21 cellular contexts compared by ENCODE assay signal in the genomic region with DNA sequence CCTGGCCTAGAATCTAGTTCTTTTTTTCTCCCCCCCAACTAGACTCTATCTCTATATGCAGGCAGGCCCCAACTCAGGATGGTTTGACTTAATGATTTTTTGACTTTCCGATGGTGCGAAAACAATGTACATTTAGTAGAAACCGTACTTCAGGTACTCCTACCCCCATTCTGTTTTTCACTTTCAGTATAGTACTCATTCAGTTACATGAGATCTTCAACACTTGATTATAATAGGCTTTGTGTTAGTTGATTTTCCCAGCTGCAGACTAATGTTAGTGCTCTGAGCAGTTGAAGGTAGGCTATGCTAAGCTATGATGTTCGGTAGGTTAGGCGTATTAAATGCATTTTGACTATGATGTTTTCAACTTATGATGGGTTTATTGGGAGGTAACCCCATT. TPM values are rescaled to one million over a fixed set of nuclear protein-coding genes. Genes with fewer than 3 reads are reported as not detected.
DNase-seq lines count a peak whose midpoint lies in the region; ATAC-seq and TF ChIP-seq lines count a peak whose summit lies in the region.
"Had no signal": no experiment of that assay in that cellular context is flagged by ENCODE, and none has a peak within 500 bp of the region (broad histone marks: within the 10 kb centered on the region; RNA-seq: fewer than 3 reads in every experiment).

No MANE protein-coding gene starts in this region.

- H3K27ac Mint-ChIP-seq in activated CD4-positive, alpha-beta T cell treated with anti-CD3 and anti-CD28 coated beads for 36 hours = no peak overlapping the region
- H3K27ac Mint-ChIP-seq in activated T-cell treated with anti-CD3 and anti-CD28 coated beads, Interleukin-2, amount 50 U/mL, for 24 hours = peak overlapping the region; percentile 75
- H3K27ac Mint-ChIP-seq in T-helper 2 cell treated with Interferon-gamma antibody and Interleukin-4, amounts not matched to agents 5 μg/mL and 100 μg/mL, for 36 hours = peak overlapping the region; percentile 8
- H3K27ac Mint-ChIP-seq in stimulated activated effector memory CD8-positive, alpha-beta T cell treated with anti-CD3 and anti-CD28 coated beads, Interleukin-12 subunit alpha, Interleukin-12 subunit beta, amount 100 ng/mL, for 72 hours = peak overlapping the region; percentile 61
- no peak overlapping the region for H3K27ac Mint-ChIP-seq in Calu3 (ENCODE audit: unreplicated experiment)
- H3K27ac Mint-ChIP-seq: B cell; CD8-positive, alpha-beta T cell; HFFc6 had no signal

- in situ Hi-C loops in transverse colon (cut with MboI; ENCODE audit: low pct_ligation_motif_present in 1 of 4, low pct_unique_long_range_greater_than_20kb in 1 of 4, low sequenced_read_pairs in 3 of 4) = no loop called here

- no peaks in the 10 kb centered on the region for H3K9me3 Mint-ChIP-seq in activated CD4-positive, alpha-beta T cell treated with anti-CD3 and anti-CD28 coated beads for 36 hours (ENCODE audit: low read depth)
- H3K9me3 Mint-ChIP-seq in activated T-cell treated with anti-CD3 and anti-CD28 coated beads, Interleukin-2, amount 50 U/mL, for 24 hours = no peaks in the 10 kb centered on the region
- H3K9me3 Mint-ChIP-seq in T-helper 2 cell treated with Interferon-gamma antibody and Interleukin-4, amounts not matched to agents 5 μg/mL and 100 μg/mL, for 36 hours = no peaks in the 10 kb centered on the region
- no peaks in the 10 kb centered on the region for H3K9me3 Mint-ChIP-seq in stimulated activated effector memory CD8-positive, alpha-beta T cell treated with anti-CD3 and anti-CD28 coated beads, Interleukin-12 subunit alpha, Interleukin-12 subunit beta, amount 100 ng/mL, for 72 hours
- H3K9me3 Mint-ChIP-seq in Calu3 (ENCODE audit: low read depth, unreplicated experiment) = no peaks in the 10 kb centered on the region
- H3K9me3 Mint-ChIP-seq: CD8-positive, alpha-beta T cell; HFFc6 had no signal

- H3K4me1 ChIP-seq in transverse colon = no peaks in the 10 kb centered on the region
- H3K4me1 ChIP-seq: Caco-2, HAP-1 had no signal

- no peak for TF ChIP-seq POLR2A in transverse colon (IDR thresholded peaks at IDR 0.05)

- H3K4me3 Mint-ChIP-seq in activated CD4-positive, alpha-beta T cell treated with anti-CD3 and anti-CD28 coated beads for 36 hours = no peak overlapping the region
- no peak overlapping the region for H3K4me3 Mint-ChIP-seq in activated T-cell treated with anti-CD3 and anti-CD28 coated beads, Interleukin-2, amount 50 U/mL, for 24 hours
- no peak overlapping the region for H3K4me3 Mint-ChIP-seq in T-helper 2 cell treated with Interferon-gamma antibody and Interleukin-4, amounts not matched to agents 5 μg/mL and 100 μg/mL, for 36 hours
- no peak overlapping the region for H3K4me3 Mint-ChIP-seq in stimulated activated effector memory CD8-positive, alpha-beta T cell treated with anti-CD3 and anti-CD28 coated beads, Interleukin-12 subunit alpha, Interleukin-12 subunit beta, amount 100 ng/mL, for 72 hours
- no peak overlapping the region for H3K4me3 Mint-ChIP-seq in Calu3 (ENCODE audit: low read depth, unreplicated experiment)
- H3K4me3 Mint-ChIP-seq: B cell; CD4-positive, CD25-positive, alpha-beta regulatory T cell; CD8-positive, alpha-beta T cell; HFFc6 had no signal

- peak; percentile 53 for ATAC-seq in activated CD4-positive, alpha-beta T cell treated with anti-CD3 and anti-CD28 coated beads for 36 hours
- ATAC-seq in stimulated activated effector memory CD8-positive, alpha-beta T cell treated with anti-CD3 and anti-CD28 coated beads, Interleukin-12 subunit alpha, Interleukin-12 subunit beta, amount 100 ng/mL, for 72 hours = no peak
- ATAC-seq: CD8-positive, alpha-beta T cell had no signal

- no peak for DNase-seq in activated CD4-positive, alpha-beta T cell treated with anti-CD3 and anti-CD28 coated beads for 36 hours
- DNase-seq in activated CD4-positive, alpha-beta T cell treated with anti-CD3 and anti-CD28 coated beads for 1 hour = no peak
- DNase-seq in activated T-cell treated with anti-CD3 and anti-CD28 coated beads, Interleukin-2, amount 50 U/mL, for 24 hours = no peak
- DNase-seq in activated T-cell treated with anti-CD3 and anti-CD28 coated beads for 4 hours (no peak), Calu3 (no peak), transverse colon (no peak)
- DNase-seq in T-helper 2 cell treated with Interferon-gamma antibody and Interleukin-4, amounts not matched to agents 5 μg/mL and 100 μg/mL, for 36 hours (ENCODE audit: low spot score) = no peak
- no peak for DNase-seq in stimulated activated effector memory CD8-positive, alpha-beta T cell treated with anti-CD3 and anti-CD28 coated beads, Interleukin-12 subunit alpha, Interleukin-12 subunit beta, amount 100 ng/mL, for 72 hours (ENCODE audit: low spot score in 2 of 2)
- DNase-seq: Caco-2; CD4-positive, CD25-positive, alpha-beta regulatory T cell; CD8-positive, alpha-beta T cell; DMS53; DMS79 treated with DMSO at 0.1 percent for 48 hours; GF-D8; GOT3; HFFc6 had no signal

- peaks cover 39% of the 10 kb centered on the region for H3K36me3 Mint-ChIP-seq in activated CD4-positive, alpha-beta T cell treated with anti-CD3 and anti-CD28 coated beads for 36 hours (ENCODE audit: low read depth)
- H3K36me3 Mint-ChIP-seq in activated T-cell treated with anti-CD3 and anti-CD28 coated beads, Interleukin-2, amount 50 U/mL, for 24 hours (ENCODE audit: low read depth) = peaks cover 95% of the 10 kb centered on the region
- peaks cover 43% of the 10 kb centered on the region for H3K36me3 Mint-ChIP-seq in T-helper 2 cell treated with Interferon-gamma antibody and Interleukin-4, amounts not matched to agents 5 μg/mL and 100 μg/mL, for 36 hours (ENCODE audit: low read depth)
- peaks cover 98% of the 10 kb centered on the region for H3K36me3 Mint-ChIP-seq in stimulated activated effector memory CD8-positive, alpha-beta T cell treated with anti-CD3 and anti-CD28 coated beads, Interleukin-12 subunit alpha, Interleukin-12 subunit beta, amount 100 ng/mL, for 72 hours
- H3K36me3 Mint-ChIP-seq in Calu3 (ENCODE audit: insufficient read depth, unreplicated experiment) = peaks cover 27% of the 10 kb centered on the region

- no peak overlapping the region for H3K4me3 ChIP-seq in transverse colon
- H3K4me3 ChIP-seq: BLaER1, HAP-1 had no signal

- no peaks in the 10 kb centered on the region for H3K27me3 ChIP-seq in transverse colon
- H3K27me3 ChIP-seq: BLaER1 had no signal

- 93 to 96% methylated on average over 5 of the region's 5 CpGs for WGBS in transverse colon (ENCODE audit: low coverage in 1 of 2), 2 donors

- no peak for TF ChIP-seq EP300 in transverse colon (IDR thresholded peaks at IDR 0.05; ENCODE audit: low read depth)

- CTCF ChIA-PET in activated CD4-positive, alpha-beta T cell treated with anti-CD3 and anti-CD28 coated beads for 36 hours (lab: Charles Lee) = no interaction called here
- CTCF ChIA-PET in Calu3 (lab: Charles Lee) = no interaction called here

- intact Hi-C loops in activated CD4-positive, alpha-beta T cell treated with anti-CD3 and anti-CD28 coated beads for 36 hours (cut with DNase I, micrococcal nuclease) = no loop called here
- intact Hi-C loops in Calu3 (cut with micrococcal nuclease; ENCODE audit: unreplicated experiment) (no loop called here), transverse colon (cut with DNase I; ENCODE audit: low total_unique reads) (no loop called here)

- TF ChIP-seq CTCF in Calu3 (IDR thresholded peaks at IDR 0.05; ENCODE audit: unreplicated experiment) (no peak), transverse colon (IDR thresholded peaks at IDR 0.05) (no peak)

- BruUV-seq in Calu3 (replicated peaks; lab: Mats Ljungman, UMichigan) = no TSS peak

- H3K36me3 ChIP-seq in transverse colon = peaks cover 0 to 28% (median 12%) of the 10 kb centered on the region in 4 donors

- peaks cover 5% of the 10 kb centered on the region for H3K4me1 Mint-ChIP-seq in activated CD4-positive, alpha-beta T cell treated with anti-CD3 and anti-CD28 coated beads for 36 hours
- H3K4me1 Mint-ChIP-seq in activated T-cell treated with anti-CD3 and anti-CD28 coated beads, Interleukin-2, amount 50 U/mL, for 24 hours (ENCODE audit: low read depth) = peaks cover 15% of the 10 kb centered on the region
- peaks cover 5% of the 10 kb centered on the region for H3K4me1 Mint-ChIP-seq in T-helper 2 cell treated with Interferon-gamma antibody and Interleukin-4, amounts not matched to agents 5 μg/mL and 100 μg/mL, for 36 hours (ENCODE audit: low read depth)
- H3K4me1 Mint-ChIP-seq in stimulated activated effector memory CD8-positive, alpha-beta T cell treated with anti-CD3 and anti-CD28 coated beads, Interleukin-12 subunit alpha, Interleukin-12 subunit beta, amount 100 ng/mL, for 72 hours = peaks cover 16% of the 10 kb centered on the region
- no peaks in the 10 kb centered on the region for H3K4me1 Mint-ChIP-seq in Calu3 (ENCODE audit: low read depth, unreplicated experiment)

- no peak overlapping the region for H3K27ac ChIP-seq in transverse colon
- H3K27ac ChIP-seq: 22Rv1, BLaER1, C4-2B had no signal

- H3K9me3 ChIP-seq in transverse colon = no peaks in the 10 kb centered on the region
- H3K9me3 ChIP-seq: BLaER1, Caco-2, HAP-1 had no signal

- H3K27me3 Mint-ChIP-seq in activated CD4-positive, alpha-beta T cell treated with anti-CD3 and anti-CD28 coated beads for 36 hours = no peaks in the 10 kb centered on the region
- no peaks in the 10 kb centered on the region for H3K27me3 Mint-ChIP-seq in activated T-cell treated with anti-CD3 and anti-CD28 coated beads, Interleukin-2, amount 50 U/mL, for 24 hours
- no peaks in the 10 kb centered on the region for H3K27me3 Mint-ChIP-seq in T-helper 2 cell treated with Interferon-gamma antibody and Interleukin-4, amounts not matched to agents 5 μg/mL and 100 μg/mL, for 36 hours (ENCODE audit: low read depth)
- no peaks in the 10 kb centered on the region for H3K27me3 Mint-ChIP-seq in Calu3 (ENCODE audit: unreplicated experiment)
- H3K27me3 Mint-ChIP-seq: B cell; CD4-positive, CD25-positive, alpha-beta regulatory T cell had no signal

- POLR2A ChIA-PET in activated CD4-positive, alpha-beta T cell treated with anti-CD3 and anti-CD28 coated beads for 36 hours (lab: Charles Lee) = no interaction called here

RNA-seq across cellular contexts. Expression of a gene that starts 37.7 kb away (rescaled TPM):
- total RNA-seq in activated CD4-positive, alpha-beta T cell treated with anti-CD3 and anti-CD28 coated beads for 36 hours = 10 to 100 TPM; 39.9 to 42.4 TPM
- total RNA-seq in Calu3 (2022) (112 and 113 TPM in 2 replicates), transverse colon (100 to 1,000 TPM in 3 of 4 donors, 10 to 100 TPM in 1; 35.4 to 222 (median 131) TPM)

RNA-seq across cellular contexts. Expression of a gene that starts 49.6 kb away (rescaled TPM):
- total RNA-seq in activated CD4-positive, alpha-beta T cell treated with anti-CD3 and anti-CD28 coated beads for 36 hours = 10 to 100 TPM; 59.8 to 74.7 TPM
- total RNA-seq in Calu3 (2022) (89.7 and 111 TPM in 2 replicates), transverse colon (100 to 1,000 TPM in 3 of 4 donors, 10 to 100 TPM in 1; 31.6 to 124 (median 110) TPM)

Comparison
In these comparisons a context has a peak if more than half of its experiments do, and no peak if none do; other contexts are left out.
1. H3K27ac Mint-ChIP-seq: peak in activated T-cell treated with anti-CD3 and anti-CD28 coated beads, Interleukin-2, amount 50 U/mL, for 24 hours (single experiment), T-helper 2 cell treated with Interferon-gamma antibody and Interleukin-4, amounts not matched to agents 5 μg/mL and 100 μg/mL, for 36 hours (single experiment) and stimulated activated effector memory CD8-positive, alpha-beta T cell treated with anti-CD3 and anti-CD28 coated beads, Interleukin-12 subunit alpha, Interleukin-12 subunit beta, amount 100 ng/mL, for 72 hours (single experiment); none in activated CD4-positive, alpha-beta T cell treated with anti-CD3 and anti-CD28 coated beads for 36 hours (single experiment) and Calu3 (single experiment).